23 cellular contexts compared by ENCODE assay signal in the genomic region with DNA sequence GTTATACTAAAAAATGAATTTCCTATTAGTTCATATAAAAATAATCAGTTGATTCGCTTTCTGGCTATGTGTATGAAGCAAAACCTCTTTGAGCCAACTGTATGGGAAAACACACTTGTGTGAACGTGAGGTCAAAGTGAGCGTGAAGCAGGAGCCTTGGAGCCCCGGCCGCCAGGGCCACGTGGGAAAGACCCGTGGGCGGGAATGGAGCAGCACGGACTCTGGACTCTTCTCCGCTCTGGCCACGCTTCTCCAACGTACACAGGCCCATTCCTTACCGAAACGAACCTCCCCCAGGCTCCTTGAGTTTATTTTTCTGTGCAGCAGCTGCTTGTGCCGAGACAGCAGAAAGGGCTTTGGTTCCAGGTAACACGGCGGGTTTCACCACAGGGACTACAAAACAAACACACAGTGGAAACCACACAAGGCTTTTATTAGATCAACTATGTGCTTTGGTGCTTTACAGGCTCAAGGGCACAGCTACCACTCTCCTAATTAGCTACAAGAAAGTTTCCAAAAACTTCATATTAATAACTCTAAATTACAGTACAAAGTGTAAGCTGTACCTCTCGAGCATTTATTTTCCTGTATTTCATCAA.
DNase-seq lines count a peak whose midpoint lies in the region; ATAC-seq, FAIRE-seq and TF ChIP-seq lines count a peak whose summit lies in the region.
"Had no signal": no experiment of that assay in that cellular context is flagged by ENCODE, and none has a peak within 500 bp of the region (broad histone marks: within the 10 kb centered on the region; RNA-seq: fewer than 3 reads in every experiment).

No MANE protein-coding gene starts in this region.

- ATAC-seq in GM18909 (IDR thresholded peaks at IDR 0.05; ENCODE audit: poor library complexity, unreplicated experiment) = no peak

- TF ChIP-seq CTCF in OCI-LY7 (conservative IDR thresholded peaks at IDR 0.05; ENCODE audit: low read length) = no peak

- FAIRE-seq in HTR-8/SVneo (lab: Jason Lieb, UNC) (peak; percentile 82), islet of Langerhans (lab: Jason Lieb, UNC) (peak; percentile 60)
- FAIRE-seq: D721Med, H1, RCC 7860 had no signal

- H3K9me3 ChIP-seq in OCI-LY7 (ENCODE audit: low read length) = no peaks in the 10 kb centered on the region
- H3K9me3 ChIP-seq: SK-N-SH had no signal

- H3K4me1 ChIP-seq in OCI-LY7 (ENCODE audit: insufficient read depth, low read length, poor library complexity, severe bottlenecking) = peaks cover 36% of the 10 kb centered on the region

- intact Hi-C loops in OCI-LY7 (cut with micrococcal nuclease; ENCODE audit: unreplicated experiment) = loop anchor here (2.0 to 5.0 kb wide), 2 partner anchors 64 to 120 kb away; partner anchors contain the start of genes LSM14B and TAF4

- H3K4me3 ChIP-seq in OCI-LY7 (ENCODE audit: low read depth, low read length, poor library complexity, severe bottlenecking) = peak overlapping the region; percentile 56

- no peaks in the 10 kb centered on the region for H3K9me2 ChIP-seq in OCI-LY7 (ENCODE audit: insufficient read depth, low read length)
- H3K9me2 ChIP-seq: SK-N-SH had no signal

- H3K27ac ChIP-seq in OCI-LY7 (ENCODE audit: low read depth, low read length, poor library complexity, severe bottlenecking) = peak overlapping the region; percentile 79
- H3K27ac ChIP-seq: KMS-11 had no signal

- CTCF ChIA-PET in OCI-LY7 (lab: Charles Lee; ENCODE audit: unreplicated experiment) = interaction anchor here (0.8 kb wide), 1 partner anchor 180 kb away, joined by 3 read pairs; no protein-coding TSS in a partner anchor

- no TSS peak for BruUV-seq in OCI-LY7 (replicated peaks; lab: Mats Ljungman, UMichigan)

- H2AFZ ChIP-seq in OCI-LY7 (ENCODE audit: low read length) = no peak overlapping the region

- peak overlapping the region; percentile 92 for H3K4me2 ChIP-seq in OCI-LY7 (ENCODE audit: low read length)
- H3K4me2 ChIP-seq: KMS-11, SK-N-SH had no signal

- H3K79me2 ChIP-seq in OCI-LY7 (ENCODE audit: insufficient read depth, low read depth, low read length) = no peaks in the 10 kb centered on the region

- DNase-seq in HTR-8/SVneo (ENCODE audit: insufficient read length, low spot score) (no peak), OCI-LY7 (ENCODE audit: low spot score) (no peak), myocyte (ENCODE audit: low read depth) (peak; percentile 19), globus pallidus (ENCODE audit: low spot score) (no peak)
- no peak for DNase-seq in activated naive CD4-positive, alpha-beta T cell treated with anti-CD3 and anti-CD28 coated beads, Interleukin-2, amount 50 U/mL, for 16 hours
- DNase-seq: CD4-positive, CD25-positive, alpha-beta regulatory T cell; HCEC 1CT; IMR-90; MM.1S; NCI-H1417; NCI-H1694; NCI-H2029 treated with DMSO at 0.1 percent for 48 hours; NCI-H2171; NCI-H226; NCI-H510A; NCI-H69; SK-N-SH had no signal

- peaks cover 81% of the 10 kb centered on the region for H3K36me3 ChIP-seq in OCI-LY7 (ENCODE audit: insufficient read depth, low read length)

- no peaks in the 10 kb centered on the region for H4K20me1 ChIP-seq in OCI-LY7 (ENCODE audit: insufficient read depth, low read length)

- POLR2A ChIA-PET in OCI-LY7 (lab: Charles Lee) = no interaction called here
